Comparison of ENCODE assay signal across 9 cellular contexts in the genomic region with DNA sequence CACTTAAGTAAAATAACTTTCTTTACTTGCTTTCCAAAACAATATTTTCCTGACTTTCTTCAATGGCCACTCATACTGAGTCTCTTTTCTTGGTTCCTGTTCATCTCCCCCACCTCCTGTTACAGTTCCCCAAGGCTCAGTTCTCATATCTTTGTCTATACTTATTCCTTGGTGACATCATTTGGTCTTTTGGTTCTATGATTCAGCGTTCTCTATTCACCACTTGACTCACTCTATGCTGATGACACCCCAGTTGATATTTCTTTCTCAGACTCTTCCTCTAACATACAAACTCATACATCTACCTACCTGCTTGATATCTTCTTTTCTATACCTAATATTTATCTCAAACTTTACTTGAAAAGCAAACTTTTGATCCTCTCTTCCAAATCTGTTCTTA.
DNase-seq lines count a peak whose midpoint lies in the region; ATAC-seq and TF ChIP-seq lines count a peak whose summit lies in the region.
"Had no signal": no experiment of that assay in that cellular context is flagged by ENCODE, and none has a peak within 500 bp of the region (broad histone marks: within the 10 kb centered on the region; RNA-seq: fewer than 3 reads in every experiment).

No MANE protein-coding gene starts in this region.

- ATAC-seq in GM18498 (IDR thresholded peaks at IDR 0.05; ENCODE audit: unreplicated experiment) (peak; percentile 70), GM21737 (IDR thresholded peaks at IDR 0.05; ENCODE audit: unreplicated experiment) (peak; percentile 59), GM19397 (IDR thresholded peaks at IDR 0.05; ENCODE audit: unreplicated experiment) (no peak)

- DNase-seq in HPDE6-E6E7 (ENCODE audit: extremely low spot score) (peak; percentile 67), fibroblast of the aortic adventitia (ENCODE audit: low read depth) (peak; percentile 55), NCI-H1105 (lab: John Stamatoyannopoulos, UW) (no peak), NCI-H146 treated with DMSO at 0.1 percent for 48 hours (lab: John Stamatoyannopoulos, UW; ENCODE audit: unreplicated experiment) (no peak)
- no peak for DNase-seq in effector CD4-positive, alpha-beta T cell
- DNase-seq: pancreas had no signal

- TF ChIP-seq CTCF in fibroblast of the aortic adventitia (IDR thresholded peaks at IDR 0.05; ENCODE audit: insufficient read depth, low read length): no peak

- H3K4me3 ChIP-seq in fibroblast of the aortic adventitia (ENCODE audit: low read depth, low read length): no peak overlapping the region
- H3K4me3 ChIP-seq: pancreas had no signal

Comparison
In these comparisons a context has a peak if more than half of its experiments do, and no peak if none do; other contexts are left out.
1. DNase-seq: peak in HPDE6-E6E7 (single experiment) and fibroblast of the aortic adventitia (single experiment); none in effector CD4-positive, alpha-beta T cell (single experiment), NCI-H1105 (single experiment) and NCI-H146 treated with DMSO at 0.1 percent for 48 hours (single experiment).